ENCODE assay signal across 8 cellular contexts in the genomic region with DNA sequence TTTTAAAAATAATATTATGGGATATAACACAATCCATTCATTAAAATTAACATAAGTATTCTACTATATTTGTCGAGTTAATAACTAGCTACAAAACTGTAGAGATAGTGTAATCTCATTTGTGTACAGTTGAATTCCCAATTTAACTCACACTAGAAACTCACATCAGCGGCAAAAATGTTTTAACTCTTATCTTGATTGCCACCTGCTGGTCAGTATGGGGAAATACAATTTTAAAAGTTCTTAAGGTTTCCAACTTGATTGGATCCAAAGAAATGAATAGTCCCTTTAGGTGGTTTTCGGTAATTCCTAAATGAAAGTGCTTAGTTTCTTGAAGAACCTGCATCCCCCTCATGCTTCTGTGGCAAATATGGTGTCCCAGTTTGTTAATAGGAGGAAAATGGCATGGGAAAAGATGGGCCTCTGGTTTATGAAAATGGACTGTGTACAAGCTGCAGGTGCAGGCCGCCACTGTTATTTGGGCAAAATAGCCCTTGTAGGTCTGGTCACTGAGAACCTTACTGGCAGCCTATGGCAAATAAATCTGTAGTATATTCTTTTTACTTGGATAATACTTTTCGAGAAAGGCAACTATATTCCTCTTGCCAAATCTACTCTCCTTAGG. TPM values are rescaled to one million over a fixed set of nuclear protein-coding genes. Genes with fewer than 3 reads are reported as not detected.
DNase-seq lines count a peak whose midpoint lies in the region; ATAC-seq and TF ChIP-seq lines count a peak whose summit lies in the region.

No MANE protein-coding gene starts in this region.

- TF ChIP-seq EP300 in gastroesophageal sphincter (IDR thresholded peaks at IDR 0.05), result no peak

- H3K27ac ChIP-seq in gastroesophageal sphincter, result no peak overlapping the region

- WGBS in gastroesophageal sphincter (ENCODE audit: low coverage in 1 of 2), 2 donors, result 33 to 35% methylated on average over 3 to 5 of the region's 5 CpGs

- no peaks in the 10 kb centered on the region for H3K4me1 ChIP-seq in gastroesophageal sphincter

- intact Hi-C loops in sciatic nerve (cut with DNase I), result loop anchor here (10.0 kb wide), 1 partner anchor 1660 kb away; no protein-coding TSS in a partner anchor

- no peak for TF ChIP-seq POLR2A in gastroesophageal sphincter (IDR thresholded peaks at IDR 0.05)

- ATAC-seq in gastroesophageal sphincter, result no peak
- no peak for ATAC-seq in sciatic nerve
- no peak for ATAC-seq in GM18909 (IDR thresholded peaks at IDR 0.05; ENCODE audit: poor library complexity, unreplicated experiment)

- H3K27me3 ChIP-seq in gastroesophageal sphincter, result peaks cover 18% of the 10 kb centered on the region

- no peaks in the 10 kb centered on the region for H3K9me3 ChIP-seq in gastroesophageal sphincter

- no peaks in the 10 kb centered on the region for H3K36me3 ChIP-seq in gastroesophageal sphincter

- no peak overlapping the region for H3K4me3 ChIP-seq in gastroesophageal sphincter

- DNase-seq in AML-193 (lab: John Stamatoyannopoulos, UW) (peak; percentile 3 to 48), GM19240 (ENCODE audit: insufficient read length, low spot score) (peak; percentile 1), NAMALWA (ENCODE audit: low spot score) (peak; percentile 47), SKM-1 treated with dmso at 0.1 percent for 144 hours (lab: John Stamatoyannopoulos, UW; ENCODE audit: unreplicated experiment) (peak; percentile 67), superior temporal gyrus (ENCODE audit: extremely low spot score) (peak; percentile 82), sciatic nerve (ENCODE audit: low spot score) (no peak)

- peak; percentile 50 to 69 (median 57) for TF ChIP-seq CTCF in gastroesophageal sphincter (IDR thresholded peaks at IDR 0.05)

RNA-seq across cellular contexts. Expression of a gene that starts 33.7 kb away (rescaled TPM):
- total RNA-seq in gastroesophageal sphincter (not detected), sciatic nerve (not detected)
